In genomic region chr7:50449881-50450690, GRCh38 we compare ENCODE assay signal across 8 cellular contexts. TPM values are rescaled to one million over a fixed set of nuclear protein-coding genes. Genes with fewer than 3 reads are reported as not detected.
DNase-seq lines count a peak whose midpoint lies in the region; ATAC-seq and TF ChIP-seq lines count a peak whose summit lies in the region.

Gene FIGNL1 (minus strand): TSS chr7:50450350. CDS start chr7:50447287, 3,063 bp downstream.

- no peaks in the 10 kb centered on the region for H4K20me1 ChIP-seq in smooth muscle cell (ENCODE audit: low read depth)

- POLR2A ChIA-PET in A673 (lab: Charles Lee; ENCODE audit: low non-redundant PET), result no interaction called here

- H3K9ac ChIP-seq in smooth muscle cell (ENCODE audit: low read depth), result peak within 1 kb of the TSS; percentile 30

- peaks cover 24% of the 10 kb centered on the region for H3K36me3 ChIP-seq in A673 (ENCODE audit: insufficient read depth, low read length, poor library complexity, severe bottlenecking)
- no peaks in the 10 kb centered on the region for H3K36me3 ChIP-seq in breast epithelium
- H3K36me3 ChIP-seq in smooth muscle cell (ENCODE audit: low read depth), result no peaks in the 10 kb centered on the region

- peak within 1 kb of the TSS; percentile 93 for H3K4me2 ChIP-seq in smooth muscle cell

- no peaks in the 10 kb centered on the region for H3K27me3 ChIP-seq in A673 (replicated peaks; ENCODE audit: insufficient read depth, low read depth, low read length, poor library complexity)
- H3K27me3 ChIP-seq in breast epithelium, result no peaks in the 10 kb centered on the region
- peaks cover 6% of the 10 kb centered on the region for H3K27me3 ChIP-seq in smooth muscle cell (ENCODE audit: low read depth)

- peaks cover 9% of the 10 kb centered on the region for H3F3A ChIP-seq in smooth muscle cell (ENCODE audit: low read depth)

- no peaks in the 10 kb centered on the region for H3K79me2 ChIP-seq in smooth muscle cell (ENCODE audit: low read depth)

- no TSS peak for BruUV-seq in A673 (replicated peaks; lab: Mats Ljungman, UMichigan)

- H3K4me1 ChIP-seq in A673 (ENCODE audit: insufficient read depth, low read length, poor library complexity, severe bottlenecking) (peaks cover 12% of the 10 kb centered on the region), breast epithelium (no peaks in the 10 kb centered on the region), smooth muscle cell (ENCODE audit: low read depth) (peaks cover 11% of the 10 kb centered on the region)

- no peak for TF ChIP-seq POLR2A in breast epithelium (IDR thresholded peaks at IDR 0.05)

- CTCF ChIA-PET in A673 (lab: Charles Lee), result no interaction called here

- ATAC-seq in GM18858 (IDR thresholded peaks at IDR 0.05; ENCODE audit: unreplicated experiment), result peak; percentile 64
- ATAC-seq in HG03064 (IDR thresholded peaks at IDR 0.05; ENCODE audit: low read depth, unreplicated experiment), result peak; percentile 79

- H3K4me3 ChIP-seq in A673 (ENCODE audit: low read depth, low read length, poor library complexity, severe bottlenecking) (peak within 1 kb of the TSS; percentile 94), breast epithelium (peak within 1 kb of the TSS; percentile 67 to 94 (median 76)), smooth muscle cell (peak within 1 kb of the TSS; percentile 68)

- intact Hi-C loops in A673 (cut with micrococcal nuclease; ENCODE audit: unreplicated experiment), result no loop called here
- intact Hi-C loops in breast epithelium (cut with DNase I; ENCODE audit: low total_unique reads), result no loop called here

- H3K27ac ChIP-seq in A673 (ENCODE audit: low read depth, low read length, poor library complexity, severe bottlenecking) (peak within 1 kb of the TSS; percentile 89), VCaP (peak within 1 kb of the TSS; percentile 90), breast epithelium (peak within 1 kb of the TSS; percentile 83 to 92), smooth muscle cell (ENCODE audit: low read depth) (peak within 1 kb of the TSS; percentile 54)

- 10% methylated on average over 71 of the region's 71 CpGs for WGBS in smooth muscle cell (ENCODE audit: low lambda C conversion rate)

- no peaks in the 10 kb centered on the region for H3K9me3 ChIP-seq in A673 (ENCODE audit: low read depth, low read length, poor library complexity, severe bottlenecking)
- no peaks in the 10 kb centered on the region for H3K9me3 ChIP-seq in breast epithelium
- no peaks in the 10 kb centered on the region for H3K9me3 ChIP-seq in smooth muscle cell (replicated peaks; ENCODE audit: low read depth)

- DNase-seq in A673 (ENCODE audit: low spot score) (peak; percentile 83), NCI-H2107 (lab: John Stamatoyannopoulos, UW) (peak; percentile 77), breast epithelium (ENCODE audit: low spot score in 2 of 2) (peak; percentile 42 to 63), iPS-NIHi11 (ENCODE audit: low spot score) (peak; percentile 82), smooth muscle cell (lab: John Stamatoyannopoulos, UW; ENCODE audit: unreplicated experiment) (peak; percentile 30)

- no peak for TF ChIP-seq CTCF in A673 (conservative IDR thresholded peaks at IDR 0.05; ENCODE audit: low read depth, low read length)
- no peak for TF ChIP-seq CTCF in VCaP (conservative IDR thresholded peaks at IDR 0.05)
- TF ChIP-seq CTCF in breast epithelium (IDR thresholded peaks at IDR 0.05), result no peak
- no peak for TF ChIP-seq CTCF in smooth muscle cell (IDR thresholded peaks at IDR 0.05; ENCODE audit: borderline replicate concordance, insufficient read depth, poor library complexity, severe bottlenecking)

- peak within 1 kb of the TSS; percentile 71 for H2AFZ ChIP-seq in smooth muscle cell (ENCODE audit: low read depth)

RNA-seq across cellular contexts. Expression of gene FIGNL1, which starts in this region (rescaled TPM):
- total RNA-seq in A673 (2021) (38.8 and 41.3 TPM in 2 replicates), breast epithelium (10 to 100 TPM; 10.8 to 13.1 (median 11.7) TPM), smooth muscle cell (10.8 and 23.7 TPM in 2 replicates)
- polyA plus RNA-seq in smooth muscle cell, result 6.3 and 7.4 TPM in 2 replicates

Comparison
In these comparisons a context has a peak if more than half of its experiments do, and no peak if none do; other contexts are left out.
1. Peak in every context shown above with its lines: DNase-seq, ATAC-seq, H3K4me3 ChIP-seq and H3K27ac ChIP-seq.
2. DNase-seq: peak in every context shown above with its lines; median percentile 83 in A673; 82 in iPS-NIHi11; 77 in NCI-H2107; 52 in breast epithelium; 30 in smooth muscle cell.